In the genomic region with DNA sequence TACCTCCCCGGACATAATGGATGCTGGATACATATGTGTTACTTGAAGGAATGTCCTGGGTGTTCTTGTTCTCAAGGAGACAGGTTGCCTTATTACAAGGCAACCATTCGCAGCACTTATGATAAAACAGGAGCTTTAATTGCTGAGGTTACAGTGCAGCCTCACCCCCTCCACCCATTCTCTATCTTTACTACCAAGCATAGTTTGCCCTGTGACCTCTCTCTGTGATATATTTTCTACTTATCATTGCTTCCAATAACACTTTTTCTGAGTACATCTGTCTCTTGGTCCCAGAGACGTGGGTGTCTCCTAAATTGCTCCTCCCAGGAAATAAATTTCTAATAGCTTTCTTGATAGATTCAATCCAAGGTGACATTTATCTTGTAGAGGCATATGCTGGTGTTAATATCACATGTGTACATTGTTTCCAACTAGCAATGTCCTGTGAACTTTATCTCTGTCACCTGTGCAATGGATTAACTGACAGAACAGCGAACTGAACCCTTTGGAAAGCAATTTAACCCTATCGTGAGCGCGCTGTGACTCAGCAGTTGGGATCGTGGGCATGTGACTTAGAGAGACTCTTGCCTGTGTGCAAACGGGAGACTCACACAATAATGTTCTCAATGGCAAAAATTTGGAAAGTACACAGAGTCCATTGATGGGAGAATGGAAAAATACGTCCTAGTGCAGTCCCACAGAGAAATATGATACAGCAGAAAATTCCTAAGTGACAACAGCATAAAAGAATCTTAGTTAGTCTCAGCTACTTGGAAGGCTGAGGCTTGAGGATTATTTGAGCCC, we compare ENCODE assay signal across 1 cellular context.
TF ChIP-seq lines count a peak whose summit lies in the region.

No MANE protein-coding gene starts in this region.

TF ChIP-seq in GM12891, 5 proteins besides CTCF, POLR2A, EP300 and RAD21 (continued from another document):
- TF ChIP-seq POLR2AphosphoS5 (IDR thresholded peaks at IDR 0.05; ENCODE audit: low read depth, low read length) (no peak), PAX5 (IDR thresholded peaks at IDR 0.05; ENCODE audit: insufficient read depth, low read length, severe bottlenecking) (no peak), SPI1 (IDR thresholded peaks at IDR 0.05; ENCODE audit: low read depth, low read length) (no peak)
